25 cellular contexts compared by ENCODE assay signal in the genomic region with DNA sequence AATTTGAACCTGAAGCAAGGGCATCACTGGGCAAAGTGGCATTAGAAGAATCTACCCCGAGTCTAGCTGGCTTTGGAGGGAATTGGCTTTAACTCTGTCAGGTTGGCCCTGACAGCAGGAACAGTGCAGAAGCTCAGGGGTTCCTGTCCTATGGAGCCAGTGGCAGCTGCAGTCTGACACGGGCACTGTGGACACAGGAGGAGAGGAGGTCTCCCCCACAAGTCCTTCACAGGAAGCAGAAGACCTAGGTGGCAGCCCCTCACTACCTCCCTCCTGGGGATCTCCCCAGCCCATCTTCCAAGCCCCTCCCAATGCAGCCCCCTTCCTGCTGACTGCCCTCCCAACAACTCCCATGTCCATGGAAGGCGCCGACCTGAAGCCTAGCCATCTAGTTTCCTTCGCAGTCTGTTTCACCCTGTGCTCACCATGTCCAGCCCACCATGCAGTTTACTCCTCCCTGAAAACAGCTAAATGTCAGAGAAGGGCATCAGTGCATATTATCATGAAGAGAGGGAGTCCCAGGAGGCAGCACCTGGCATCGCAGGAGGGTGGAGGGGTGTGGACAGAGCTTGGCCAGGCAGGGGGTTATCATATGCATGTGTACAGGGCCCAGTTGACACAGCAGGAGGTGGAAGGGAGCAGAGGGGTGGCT. TPM values are rescaled to one million over a fixed set of nuclear protein-coding genes. Genes with fewer than 3 reads are reported as not detected.
DNase-seq lines count a peak whose midpoint lies in the region; FAIRE-seq and TF ChIP-seq lines count a peak whose summit lies in the region.
"Had no signal": no experiment of that assay in that cellular context is flagged by ENCODE, and none has a peak within 500 bp of the region (broad histone marks: within the 10 kb centered on the region; RNA-seq: fewer than 3 reads in every experiment).

No MANE protein-coding gene starts in this region.

- no peak overlapping the region for H3K23ac ChIP-seq in mesenchymal stem cell (ENCODE audit: low read length in 2 of 2)

- H3K36me3 ChIP-seq in mesenchymal stem cell (ENCODE audit: control insufficient read depth in 1 of 2, insufficient read depth in 2 of 2, low read depth in 1 of 2, low read length in 2 of 2) = no peaks in the 10 kb centered on the region
- H3K36me3 ChIP-seq: MG63 had no signal

- no peak overlapping the region for H4K8ac ChIP-seq in mesenchymal stem cell (ENCODE audit: low read length)

- H3K14ac ChIP-seq in mesenchymal stem cell (ENCODE audit: low read length in 2 of 2) = no peak overlapping the region

- no peak overlapping the region for H3K27ac ChIP-seq in mesenchymal stem cell (ENCODE audit: low read length, poor library complexity, severe bottlenecking)

- H3K4ac ChIP-seq in mesenchymal stem cell (ENCODE audit: low read depth in 1 of 2, low read length in 2 of 2) = no peak overlapping the region

- H3K4me2 ChIP-seq in mesenchymal stem cell (ENCODE audit: low read length, poor library complexity, severe bottlenecking) = no peak overlapping the region
- H3K4me2 ChIP-seq: SK-N-SH had no signal

- peak; percentile 46 for DNase-seq in activated effector memory CD4-positive, alpha-beta T cell treated with anti-CD3 and anti-CD28 coated beads, Interleukin-2, amount 50 U/mL, for 16 hours
- DNase-seq in activated effector memory CD4-positive, alpha-beta T cell treated with Interleukin-2 at 50 U/mL for 16 hours = no peak
- DNase-seq in NCI-H146 treated with DMSO at 0.1 percent for 48 hours (lab: John Stamatoyannopoulos, UW; ENCODE audit: unreplicated experiment) (peak; percentile 7), osteocyte (ENCODE audit: extremely low spot score, unreplicated experiment) (peak; percentile 57), mesenchymal stem cell (no peak), C1 segment of cervical spinal cord (lab: John Stamatoyannopoulos, UW) (no peak), RCC 7860 (ENCODE audit: low spot score) (no peak)
- DNase-seq: Caco-2; CD4-positive, alpha-beta T cell; DMS 273 treated with DMSO at 0.1 percent for 48 hours; DND-41; H9; Kasumi-1; MG63; NCI-H1048; NCI-H1417 treated with DMSO at 0.1 percent for 48 hours; NCI-H1930; NCI-H69; NK-92 treated with Interleukin-12 subunit alpha and Interleukin-12 subunit beta, amount 100 ng/mL, for 24 hours; SIG-M5; SK-N-SH had no signal

- no peak overlapping the region for H2AFZ ChIP-seq in mesenchymal stem cell (ENCODE audit: low read depth, low read length)

- H2BK12ac ChIP-seq in mesenchymal stem cell (ENCODE audit: low read length in 2 of 2) = no peak overlapping the region

- H3K9me3 Mint-ChIP-seq in osteocyte (ENCODE audit: unreplicated experiment) = no peaks in the 10 kb centered on the region
- H3K9me3 Mint-ChIP-seq: CD4-positive, alpha-beta T cell; H9 had no signal

- FAIRE-seq in RCC 7860 (lab: Jason Lieb, UNC) = no peak
- FAIRE-seq: GM12878 had no signal

- H3K36me3 Mint-ChIP-seq in osteocyte (ENCODE audit: unreplicated experiment) = no peaks in the 10 kb centered on the region

- H3K9me3 ChIP-seq in mesenchymal stem cell (ENCODE audit: control insufficient read depth, low read length) = no peaks in the 10 kb centered on the region
- H3K9me3 ChIP-seq: Caco-2, MG63, SK-N-SH had no signal

- H3K27ac Mint-ChIP-seq in osteocyte (ENCODE audit: unreplicated experiment) = no peak overlapping the region
- H3K27ac Mint-ChIP-seq: CD4-positive, alpha-beta T cell had no signal

- H3K27me3 Mint-ChIP-seq in osteocyte (ENCODE audit: unreplicated experiment) = peaks cover 18% of the 10 kb centered on the region
- H3K27me3 Mint-ChIP-seq: CD4-positive, alpha-beta T cell had no signal

- H2BK5ac ChIP-seq in mesenchymal stem cell (ENCODE audit: low read depth, low read length, poor library complexity, severe bottlenecking) = no peak overlapping the region

- no peak overlapping the region for H2BK15ac ChIP-seq in mesenchymal stem cell (ENCODE audit: low read depth, poor library complexity, severe bottlenecking)

- no peak overlapping the region for H3K18ac ChIP-seq in mesenchymal stem cell (ENCODE audit: low read depth in 1 of 2, low read length in 2 of 2)

- no peak overlapping the region for H3K4me3 Mint-ChIP-seq in osteocyte (ENCODE audit: unreplicated experiment)
- H3K4me3 Mint-ChIP-seq: CD4-positive, alpha-beta T cell; H9 had no signal

- H3K79me1 ChIP-seq in mesenchymal stem cell (replicated peaks; ENCODE audit: low read length, poor library complexity, severe bottlenecking) = no peaks in the 10 kb centered on the region

- no peaks in the 10 kb centered on the region for H3K4me1 Mint-ChIP-seq in osteocyte (ENCODE audit: unreplicated experiment)

- H3K27me3 ChIP-seq in mesenchymal stem cell (ENCODE audit: control insufficient read depth in 1 of 2, insufficient read depth in 1 of 2, low read length in 2 of 2) = peaks cover 18 to 37% of the 10 kb centered on the region in 2 experiments
- H3K27me3 ChIP-seq: MG63 had no signal

- no peaks in the 10 kb centered on the region for H3K4me1 ChIP-seq in mesenchymal stem cell (ENCODE audit: control insufficient read depth, insufficient read depth, low read depth, low read length)
- H3K4me1 ChIP-seq: Caco-2 had no signal

- 82% methylated on average over 6 of the region's 6 CpGs for WGBS in mesenchymal stem cell

- no peak for TF ChIP-seq CTCF in osteocyte (IDR thresholded peaks at IDR 0.05)

- H4K91ac ChIP-seq in mesenchymal stem cell (ENCODE audit: low read length) = no peak overlapping the region

- H3K9ac ChIP-seq in mesenchymal stem cell (ENCODE audit: low read length) = no peak overlapping the region
- H3K9ac ChIP-seq: SK-N-SH had no signal

- no peak overlapping the region for H3K4me3 ChIP-seq in mesenchymal stem cell (ENCODE audit: insufficient read depth in 1 of 2, low read depth in 1 of 2, low read length in 2 of 2)
- H3K4me3 ChIP-seq: GM12878, MG63 had no signal

- H2BK120ac ChIP-seq in mesenchymal stem cell (ENCODE audit: low read depth, low read length) = no peak overlapping the region

- no peak overlapping the region for H2AK5ac ChIP-seq in mesenchymal stem cell (ENCODE audit: low read length, severe bottlenecking)

RNA-seq across cellular contexts. Expression of gene GDF10, which starts 17.9 kb away (rescaled TPM):
- not detected in 2 replicates for total RNA-seq in osteocyte
- not detected for polyA plus RNA-seq in mesenchymal stem cell (2013, experiment 1 of 2)
- not detected for polyA plus RNA-seq in mesenchymal stem cell (2013, experiment 2 of 2)
- total RNA-seq: Caco-2, GM12878, NCI-H460 had no signal
- polyA plus RNA-seq: BJ, GM12878 had no signal

RNA-seq across cellular contexts. Expression of gene GDF2, which starts 40.1 kb away (rescaled TPM):
- total RNA-seq in osteocyte = not detected in 2 replicates
- polyA plus RNA-seq in mesenchymal stem cell (2013, experiment 1 of 2) = not detected
- polyA plus RNA-seq in mesenchymal stem cell (2013, experiment 2 of 2) = not detected
- total RNA-seq: A673; Caco-2; CD4-positive, alpha-beta T cell; GM12878; H9; NCI-H460 had no signal
- polyA plus RNA-seq: BJ, GM12878, SK-N-SH had no signal

Comparison
In these comparisons a context has a peak if more than half of its experiments do, and no peak if none do; other contexts are left out.
1. DNase-seq: peak in activated effector memory CD4-positive, alpha-beta T cell treated with anti-CD3 and anti-CD28 coated beads, Interleukin-2, amount 50 U/mL, for 16 hours (single experiment), NCI-H146 treated with DMSO at 0.1 percent for 48 hours (single experiment) and osteocyte (single experiment); none in activated effector memory CD4-positive, alpha-beta T cell treated with Interleukin-2 at 50 U/mL for 16 hours (single experiment), mesenchymal stem cell (single experiment), C1 segment of cervical spinal cord (0 of 14) and RCC 7860 (single experiment).